In genomic region chr4:155809835-155810234, GRCh38 we compare ENCODE assay signal across 1 cellular context.
TF ChIP-seq lines count a peak whose summit lies in the region.

No MANE protein-coding gene starts in this region.

TF ChIP-seq in GM12878, 131 proteins besides CTCF, POLR2A, EP300 and RAD21 (continued from another document):
- TF ChIP-seq SMC3 (IDR thresholded peaks at IDR 0.05; ENCODE audit: borderline replicate concordance, low read length): peak; percentile 67; the same call in 1 of the 2 replicates
- TF ChIP-seq MTA2 (IDR thresholded peaks at IDR 0.05; ENCODE audit: low read depth): no peak
